ENCODE assay signal across 17 cellular contexts in the genomic region with DNA sequence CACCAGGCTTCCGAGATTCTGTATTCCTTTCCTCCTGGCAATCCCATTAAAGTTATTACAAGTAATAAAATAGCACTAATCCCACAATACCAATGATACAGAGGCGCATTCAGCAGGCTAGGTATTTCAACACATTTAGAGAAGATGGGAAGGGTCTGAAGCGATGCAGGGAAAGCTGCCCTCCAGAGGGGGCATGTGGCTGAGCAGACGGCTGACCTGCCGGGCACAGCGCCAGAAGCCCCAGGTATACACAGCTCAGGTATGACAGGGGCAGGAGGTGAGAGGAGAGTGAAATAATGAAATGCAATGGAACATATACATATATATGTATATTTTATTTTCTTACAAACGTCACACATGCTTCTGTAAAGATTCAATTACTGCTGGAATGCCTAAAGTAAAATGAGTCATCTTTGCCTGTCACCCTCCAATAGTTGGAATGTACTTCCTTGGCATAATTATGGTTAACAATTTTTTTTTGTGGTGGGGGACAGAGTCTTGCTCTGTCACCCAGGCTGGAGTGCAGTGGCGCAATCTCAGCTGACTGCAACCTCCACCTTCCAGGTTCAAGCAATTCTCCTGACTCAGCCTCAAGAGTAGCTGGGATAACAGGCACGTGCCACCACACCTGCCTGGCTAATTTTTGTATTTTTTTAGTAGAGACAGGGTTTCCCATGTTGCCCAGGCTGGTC. TPM values are rescaled to one million over a fixed set of nuclear protein-coding genes. Genes with fewer than 3 reads are reported as not detected.
DNase-seq lines count a peak whose midpoint lies in the region; ATAC-seq, FAIRE-seq and TF ChIP-seq lines count a peak whose summit lies in the region.
"Had no signal": no experiment of that assay in that cellular context is flagged by ENCODE, and none has a peak within 500 bp of the region (broad histone marks: within the 10 kb centered on the region; RNA-seq: fewer than 3 reads in every experiment).

No MANE protein-coding gene starts in this region.

- no peaks in the 10 kb centered on the region for H3K36me3 Mint-ChIP-seq in CD14-positive monocyte
- H3K36me3 Mint-ChIP-seq: CD4-positive, CD25-positive, alpha-beta regulatory T cell; memory B cell had no signal

- in situ Hi-C loops in astrocyte of the spinal cord (cut with HindIII; ENCODE audit: low sequenced_read_pairs) = no loop called here

- H4K20me1 ChIP-seq in keratinocyte (ENCODE audit: control insufficient read depth, extremely low read depth, insufficient read depth, low read length) = no peaks in the 10 kb centered on the region

- H3K9me1 ChIP-seq in keratinocyte (ENCODE audit: control insufficient read depth, extremely low read depth, insufficient read depth, low read length) = no peaks in the 10 kb centered on the region

- no peak overlapping the region for H3K27ac Mint-ChIP-seq in CD14-positive monocyte
- H3K27ac Mint-ChIP-seq: activated T-helper 1 cell treated with anti-CD3 and anti-CD28 coated beads, Interleukin-12 subunit alpha, Interleukin-12 subunit beta, Interleukin-2, Interleukin-4 antibody, amounts not matched to agents 30 ng/mL and 10 ng/mL and 1 ng/mL, durations not matched to agents 14 hours and 24 hours and 36 hours; memory B cell had no signal

- H3K27ac ChIP-seq in keratinocyte (ENCODE audit: control insufficient read depth, insufficient read depth, low read length) = no peak overlapping the region

- peaks cover 13% of the 10 kb centered on the region for H3K4me1 ChIP-seq in keratinocyte (ENCODE audit: control insufficient read depth, extremely low read depth, insufficient read depth, low read length)

- H3K79me2 ChIP-seq in keratinocyte (ENCODE audit: control insufficient read depth, insufficient read depth, low read length) = no peaks in the 10 kb centered on the region

- H2AFZ ChIP-seq in keratinocyte (ENCODE audit: control insufficient read depth, low read length) = no peak overlapping the region

- ATAC-seq in HG03139 (IDR thresholded peaks at IDR 0.05; ENCODE audit: unreplicated experiment) = no peak
- ATAC-seq in stimulated activated naive CD8-positive, alpha-beta T cell treated with anti-CD3 and anti-CD28 coated beads, Interleukin-15, Interleukin-2, amounts not matched to agents 100 U/mL and 50 U/mL, for 24 hours = no peak

- no peak overlapping the region for H3K4me2 ChIP-seq in keratinocyte (ENCODE audit: control insufficient read depth, extremely low read depth, insufficient read depth, low read depth, low read length)
- H3K4me2 ChIP-seq: smooth muscle cell had no signal

- peaks cover 0 to 1% (median 0%) of the 10 kb centered on the region in 7 donors for H3K9me3 Mint-ChIP-seq in CD14-positive monocyte
- H3K9me3 Mint-ChIP-seq: activated T-helper 1 cell treated with anti-CD3 and anti-CD28 coated beads, Interleukin-12 subunit alpha, Interleukin-12 subunit beta, Interleukin-2, Interleukin-4 antibody, amounts not matched to agents 30 ng/mL and 10 ng/mL and 1 ng/mL, durations not matched to agents 14 hours and 24 hours and 36 hours; CD4-positive, CD25-positive, alpha-beta regulatory T cell; memory B cell had no signal

- H3K4me1 Mint-ChIP-seq in CD14-positive monocyte = no peaks in the 10 kb centered on the region
- H3K4me1 Mint-ChIP-seq: memory B cell had no signal

- no peaks in the 10 kb centered on the region for H3K36me3 ChIP-seq in keratinocyte (ENCODE audit: control insufficient read depth in 2 of 2, extremely low read depth in 1 of 2, insufficient read depth in 2 of 2, low read length in 2 of 2)

- H3K9ac ChIP-seq in keratinocyte (ENCODE audit: control insufficient read depth, extremely low read depth, insufficient read depth, low read length) = no peak overlapping the region

- no peaks in the 10 kb centered on the region for H3K27me3 ChIP-seq in keratinocyte (ENCODE audit: control insufficient read depth, extremely low read depth, insufficient read depth, low read length)

- FAIRE-seq in HTR-8/SVneo (lab: Jason Lieb, UNC) (no peak), keratinocyte (lab: Jason Lieb, UNC) (peak; percentile 13)

- no peaks in the 10 kb centered on the region for H3K9me3 ChIP-seq in keratinocyte (ENCODE audit: control insufficient read depth, low read depth, low read length)

- peaks cover 1 to 5% (median 3%) of the 10 kb centered on the region in 3 donors for H3K27me3 Mint-ChIP-seq in CD14-positive monocyte (ENCODE audit: low read depth in 3 of 3)

- TF ChIP-seq CTCF in astrocyte of the spinal cord (IDR thresholded peaks at IDR 0.05; ENCODE audit: low read depth, low read length) (no peak), keratinocyte (optimal IDR thresholded peaks at IDR 0.05 in 1 of 3, IDR thresholded peaks at IDR 0.05 in 1 of 3, conservative IDR thresholded peaks at IDR 0.05 in 1 of 3; ENCODE audit: extremely low read depth in 1 of 3, insufficient read depth in 2 of 3, low read length in 3 of 3) (no peak), CD14-positive monocyte (IDR thresholded peaks at IDR 0.05) (no peak)

- intact Hi-C loops in CD14-positive monocyte (cut with micrococcal nuclease) = no loop called here

- DNase-seq in Daoy (ENCODE audit: low read depth) (peak; percentile 44), HTR-8/SVneo (ENCODE audit: insufficient read length, low spot score) (peak; percentile 66), astrocyte of the spinal cord (ENCODE audit: low read depth, low spot score) (peak; percentile 32), keratinocyte (ENCODE audit: low read depth, low spot score) (peak; percentile 68), CD14-positive monocyte (ENCODE audit: low spot score) (no peak)
- no peak for DNase-seq in activated CD8-positive, alpha-beta memory T cell treated with anti-CD3 and anti-CD28 coated beads, Interleukin-2, amount 50 U/mL, for 4 hours
- DNase-seq in stimulated activated naive CD8-positive, alpha-beta T cell treated with anti-CD3 and anti-CD28 coated beads, Interleukin-15, Interleukin-2, amounts not matched to agents 100 U/mL and 50 U/mL, for 24 hours = no peak
- DNase-seq: aorta; CD4-positive, CD25-positive, alpha-beta regulatory T cell; KG1; NCI-H2081 treated with DMSO at 0.1 percent for 48 hours; occipital lobe; T-helper 1 cell had no signal

- dilution Hi-C loops in keratinocyte (cut with MboI; ENCODE audit: extremely low pct_ligation_motif_present, low sequenced_read_pairs) = no loop called here

- H3K4me3 ChIP-seq in astrocyte of the spinal cord (ENCODE audit: low read depth, low read length) (no peak overlapping the region), keratinocyte (ENCODE audit: control insufficient read depth in 2 of 3, extremely low read depth in 1 of 3, insufficient read depth in 2 of 3, low read depth in 1 of 3, low read length in 3 of 3) (no peak overlapping the region)
- H3K4me3 ChIP-seq: smooth muscle cell had no signal

- no peak overlapping the region for H3K4me3 Mint-ChIP-seq in CD14-positive monocyte
- H3K4me3 Mint-ChIP-seq: activated T-helper 1 cell treated with anti-CD3 and anti-CD28 coated beads, Interleukin-12 subunit alpha, Interleukin-12 subunit beta, Interleukin-2, Interleukin-4 antibody, amounts not matched to agents 30 ng/mL and 10 ng/mL and 1 ng/mL, durations not matched to agents 14 hours and 24 hours and 36 hours; memory B cell had no signal

RNA-seq across cellular contexts. Expression of a gene that starts 21.3 kb away (rescaled TPM):
- total RNA-seq in Daoy (2014; rRNA removed; shearing (Covaris generic)) = 7.0 and 15.9 TPM in 2 replicates
- polyA plus RNA-seq in keratinocyte (10.3 to 13.6 TPM (median 10.3 TPM) in 3 replicates), CD14-positive monocyte (1 to 10 TPM; 3.1 to 4.4 TPM)
- 14.8 TPM for polyA plus RNA-seq in keratinocyte (2011; ENCODE audit: low read depth)
- 4.7 and 10.2 TPM in 2 replicates for polyA plus RNA-seq in keratinocyte (2011; cell fraction: cytosol; rRNA removed)
- polyA plus RNA-seq in keratinocyte (2011; cell fraction: nucleus; rRNA removed) = 10.6 and 11.0 TPM in 2 replicates
- polyA plus RNA-seq in keratinocyte (2012; ENCODE audit: low replicate concordance) = 8.7 and 14.5 TPM in 2 replicates
- polyA minus RNA-seq in keratinocyte = 3.6 to 10.2 TPM (median 7.2 TPM) in 3 replicates
- polyA minus RNA-seq in keratinocyte (2011; cell fraction: cytosol; rRNA and poly(A)+ RNA removed) = 6.9 TPM
- 7.7 and 14.0 TPM in 2 replicates for polyA minus RNA-seq in keratinocyte (2011; cell fraction: nucleus; rRNA and poly(A)+ RNA removed)

Comparison
In these comparisons a context has a peak if more than half of its experiments do, and no peak if none do; other contexts are left out.
1. DNase-seq: peak in Daoy (single experiment), HTR-8/SVneo (single experiment), astrocyte of the spinal cord (single experiment) and keratinocyte (single experiment); none in activated CD8-positive, alpha-beta memory T cell treated with anti-CD3 and anti-CD28 coated beads, Interleukin-2, amount 50 U/mL, for 4 hours (single experiment), CD14-positive monocyte (single experiment) and stimulated activated naive CD8-positive, alpha-beta T cell treated with anti-CD3 and anti-CD28 coated beads, Interleukin-15, Interleukin-2, amounts not matched to agents 100 U/mL and 50 U/mL, for 24 hours (single experiment).